Comparison of ENCODE assay signal across 2 cellular contexts in the genomic region with DNA sequence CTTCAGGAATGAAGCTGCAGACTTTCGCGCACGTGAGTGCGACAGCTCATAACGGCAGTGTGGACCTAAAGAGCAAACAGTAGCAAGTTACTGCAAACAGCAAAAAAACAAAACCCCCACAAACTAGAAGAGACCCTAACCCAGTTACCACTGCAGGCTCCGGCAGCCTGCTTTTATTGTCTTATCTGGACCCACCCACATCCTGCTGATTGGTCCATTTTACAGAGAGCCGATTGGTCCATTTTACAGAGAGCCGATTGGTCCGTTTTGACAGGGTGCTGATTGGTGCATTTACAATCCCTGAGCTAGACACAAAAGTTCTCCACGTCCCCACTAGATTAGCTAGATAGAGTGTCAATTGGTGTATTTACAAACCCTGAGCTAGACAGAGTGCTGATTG. TPM values are rescaled to one million over a fixed set of nuclear protein-coding genes. Genes with fewer than 3 reads are reported as not detected.
"Had no signal": no experiment of that assay in that cellular context is flagged by ENCODE, and none has a peak within 500 bp of the region (broad histone marks: within the 10 kb centered on the region; RNA-seq: fewer than 3 reads in every experiment).

No MANE protein-coding gene starts in this region.

RNA-seq across cellular contexts. Expression of gene DEGS2, which starts 48.1 kb away (rescaled TPM):
- total RNA-seq: Right ventricle myocardium superior, SJSA1 had no signal
